25 cellular contexts compared by ENCODE assay signal in genomic region chrX:109374276-109374960, GRCh38.
DNase-seq lines count a peak whose midpoint lies in the region; ATAC-seq, FAIRE-seq and TF ChIP-seq lines count a peak whose summit lies in the region.
"Had no signal": no experiment of that assay in that cellular context is flagged by ENCODE, and none has a peak within 500 bp of the region (broad histone marks: within the 10 kb centered on the region; RNA-seq: fewer than 3 reads in every experiment).

No MANE protein-coding gene starts in this region.

- peak overlapping the region; percentile 11 for H3K27ac Mint-ChIP-seq in endodermal cell

- intact Hi-C loops in heart left ventricle (cut with DNase I): no loop called here

- H3K9ac ChIP-seq in HUES64 (ENCODE audit: low read depth, low read length) (no peak overlapping the region), endodermal cell (ENCODE audit: extremely low read depth, low read length, poor library complexity, severe bottlenecking) (no peak overlapping the region)

- H3K9me3 ChIP-seq in HUES64 (ENCODE audit: insufficient read depth, low read depth, low read length) (no peaks in the 10 kb centered on the region), endodermal cell (ENCODE audit: control insufficient read depth, low read length) (no peaks in the 10 kb centered on the region), heart left ventricle (no peaks in the 10 kb centered on the region)
- H3K9me3 ChIP-seq: gastroesophageal sphincter, left lung, MG63, suprapubic skin had no signal

- H3K4me3 ChIP-seq in HUES64 (ENCODE audit: low read length) (no peak overlapping the region), endodermal cell (ENCODE audit: low read length) (no peak overlapping the region), heart left ventricle (no peak overlapping the region)
- H3K4me3 ChIP-seq: gastroesophageal sphincter, left lung, MG63, SK-N-MC, suprapubic skin had no signal

- no peaks in the 10 kb centered on the region for H3K9me3 Mint-ChIP-seq in endodermal cell
- H3K9me3 Mint-ChIP-seq: CD14-positive monocyte had no signal

- H3K27me3 ChIP-seq in HUES64 (ENCODE audit: insufficient read depth, low read length) (no peaks in the 10 kb centered on the region), endodermal cell (ENCODE audit: control insufficient read depth, insufficient read depth, low read length, poor library complexity, severe bottlenecking) (no peaks in the 10 kb centered on the region), heart left ventricle (peaks cover 0 to 27% (median 0%) of the 10 kb centered on the region in 9 donors)
- H3K27me3 ChIP-seq: gastroesophageal sphincter, left lung, MG63, suprapubic skin had no signal

- no peaks in the 10 kb centered on the region for H3K36me3 Mint-ChIP-seq in endodermal cell (ENCODE audit: low read depth)
- H3K36me3 Mint-ChIP-seq: CD14-positive monocyte had no signal

- H3K27me3 Mint-ChIP-seq in endodermal cell (ENCODE audit: insufficient read depth): no peaks in the 10 kb centered on the region

- ATAC-seq in heart left ventricle (no peak), HG03139 (IDR thresholded peaks at IDR 0.05; ENCODE audit: unreplicated experiment) (no peak)
- ATAC-seq in activated CD4-positive, CD25-positive, alpha-beta regulatory T cell treated with anti-CD3 and anti-CD28 coated beads, Interleukin-2, amount 50 U/mL, for 24 hours: no peak
- ATAC-seq: gastroesophageal sphincter, left lung, Panc1 had no signal

- H3K36me3 ChIP-seq in HUES64 (ENCODE audit: insufficient read depth, low read length): no peaks in the 10 kb centered on the region
- no peaks in the 10 kb centered on the region for H3K36me3 ChIP-seq in endodermal cell (ENCODE audit: control insufficient read depth, insufficient read depth, low read length)
- no peaks in the 10 kb centered on the region for H3K36me3 ChIP-seq in heart left ventricle
- H3K36me3 ChIP-seq: gastroesophageal sphincter, left lung, MG63, suprapubic skin had no signal

- no peak for DNase-seq in GM18507 (ENCODE audit: extremely low spot score, insufficient read length, low read depth)
- DNase-seq in endodermal cell: peak; percentile 47
- peak; percentile 64 for DNase-seq in kidney tubule cell (ENCODE audit: low spot score)
- DNase-seq in heart left ventricle: no peak
- no peak for DNase-seq in NOMO-1 (lab: John Stamatoyannopoulos, UW; ENCODE audit: unreplicated experiment in 2 of 2)
- DNase-seq: activated CD4-positive, alpha-beta T cell treated with anti-CD3 and anti-CD28 coated beads, Interleukin-2, amount 50 U/mL, for 48 hours; activated effector memory CD4-positive, alpha-beta T cell treated with Interleukin-2 at 50 U/mL for 16 hours; erythroblast; H7; left lung; MG63; NCI-H1436; NCI-H2171; NCI-H82; posterior cingulate gyrus; T-helper 2 cell had no signal

- H3K4me1 ChIP-seq in HUES64 (ENCODE audit: insufficient read depth, low read length) (peaks cover 31% of the 10 kb centered on the region), endodermal cell (ENCODE audit: control insufficient read depth, insufficient read depth, low read length) (no peaks in the 10 kb centered on the region), heart left ventricle (no peaks in the 10 kb centered on the region)
- H3K4me1 ChIP-seq: gastroesophageal sphincter, left lung, suprapubic skin had no signal

- TF ChIP-seq CTCF in endodermal cell (conservative IDR thresholded peaks at IDR 0.05): no peak
- no peak for TF ChIP-seq CTCF in heart left ventricle (IDR thresholded peaks at IDR 0.05)

- H3K4me3 Mint-ChIP-seq in endodermal cell: no peak overlapping the region
- H3K4me3 Mint-ChIP-seq: CD14-positive monocyte had no signal

- TF ChIP-seq POLR2A in heart left ventricle (IDR thresholded peaks at IDR 0.05): no peak

- WGBS in HUES64: 57% methylated on average over 1 of the region's 1 CpG
- 73 to 80% methylated on average over 1 of the region's 1 CpG for WGBS in endodermal cell (ENCODE audit: insufficient coverage in 1 of 2, insufficient read length in 1 of 2), 2 experiments
- 69 to 78% (median 77%) methylated on average over 1 of the region's 1 CpG for WGBS in heart left ventricle, 4 donors

- peak overlapping the region; percentile 5; the same call in 1 of the 2 replicates for H3K27ac ChIP-seq in HUES64 (ENCODE audit: low read depth, low read length)
- H3K27ac ChIP-seq in endodermal cell (ENCODE audit: low read depth, low read length): no peak overlapping the region
- H3K27ac ChIP-seq in heart left ventricle: no peak overlapping the region
- H3K27ac ChIP-seq: gastroesophageal sphincter, left lung, SK-N-MC, suprapubic skin had no signal

- FAIRE-seq in GM18507 (lab: Jason Lieb, UNC): peak; percentile 56
- FAIRE-seq: GM12892 had no signal

- peaks cover 41% of the 10 kb centered on the region for H3K4me1 Mint-ChIP-seq in endodermal cell

Comparison
In these comparisons a context has a peak if more than half of its experiments do, and no peak if none do; other contexts are left out.
1. DNase-seq: peak in endodermal cell (single experiment) and kidney tubule cell (single experiment); none in GM18507 (single experiment), heart left ventricle (0 of 5) and NOMO-1 (0 of 2).